8 cellular contexts compared by ENCODE assay signal in genomic region chr19:13847033-13847899, GRCh38. TPM values are rescaled to one million over a fixed set of nuclear protein-coding genes. Genes with fewer than 3 reads are reported as not detected.
A peak's percentile ranks its signal among the peaks of the same experiment; 100 is the strongest.
DNase-seq lines count a peak whose midpoint lies in the region; ATAC-seq and TF ChIP-seq lines count a peak whose summit lies in the region.

No MANE protein-coding gene starts in this region.

- TF ChIP-seq CTCF in NB4 (IDR thresholded peaks at IDR 0.05; ENCODE audit: low read depth, low read length), result no peak
- TF ChIP-seq CTCF in prostate gland (IDR thresholded peaks at IDR 0.05), result peak in 3 of 4 experiments; percentile 29 to 70 (median 57)
- peak; percentile 34 for TF ChIP-seq CTCF in upper lobe of right lung (IDR thresholded peaks at IDR 0.05)

- H3K4me1 ChIP-seq in prostate gland (replicated peaks) (peaks cover 16% of the 10 kb centered on the region), upper lobe of right lung (peaks cover 65% of the 10 kb centered on the region)

- peak; percentile 70 to 73 for ATAC-seq in left cardiac atrium
- ATAC-seq in upper lobe of right lung, result peak; percentile 71

- peak overlapping the region; percentile 94 for H3K27ac ChIP-seq in adipose tissue (ENCODE audit: low read depth, low read length)
- peak overlapping the region; percentile 98 to 99 for H3K27ac ChIP-seq in prostate gland
- peak overlapping the region; percentile 100 for H3K27ac ChIP-seq in upper lobe of right lung

- intact Hi-C loops in left cardiac atrium (cut with DNase I), result loop anchor here in 1 of 2 donors (10.0 kb wide), 1 partner anchor 692 kb away; the partner anchor contains the start of genes IER2 and STX10
- intact Hi-C loops in prostate gland (cut with DNase I), result no loop called here
- intact Hi-C loops in upper lobe of right lung (cut with DNase I), result no loop called here

- H3K9me3 ChIP-seq in prostate gland (no peaks in the 10 kb centered on the region), upper lobe of right lung (no peaks in the 10 kb centered on the region)

- H3K36me3 ChIP-seq in prostate gland (no peaks in the 10 kb centered on the region), upper lobe of right lung (no peaks in the 10 kb centered on the region)

- TF ChIP-seq POLR2A in NB4 (IDR thresholded peaks at IDR 0.05; ENCODE audit: extremely low read depth, insufficient read length) (peak; percentile 16), prostate gland (IDR thresholded peaks at IDR 0.05) (peak; percentile 72)

- peak overlapping the region; percentile 35 for H3K4me3 ChIP-seq in NB4 (ENCODE audit: low read depth, low read length)
- peak overlapping the region; percentile 41 to 51 for H3K4me3 ChIP-seq in prostate gland
- H3K4me3 ChIP-seq in upper lobe of right lung, result peak overlapping the region; percentile 54

- H3K27me3 ChIP-seq in prostate gland (replicated peaks; ENCODE audit: insufficient read depth) (no peaks in the 10 kb centered on the region), upper lobe of right lung (no peaks in the 10 kb centered on the region)

- 0 to 1% (median 0%) methylated on average over 41 to 46 of the region's 46 CpGs for WGBS in adipose tissue, 3 donors
- under 1% methylated on average over 38 of the region's 46 CpGs for WGBS in prostate gland

- DNase-seq in ELF-1 (ENCODE audit: low read depth, low spot score), result peak; percentile 97
- peak; percentile 95 for DNase-seq in HCEC 1CT
- DNase-seq in NB4 (ENCODE audit: low read depth), result peak; percentile 92
- peak; percentile 96 for DNase-seq in SW480 (ENCODE audit: low spot score)
- peak; percentile 97 for DNase-seq in left cardiac atrium
- DNase-seq in prostate gland (ENCODE audit: low spot score), result peak; percentile 86
- DNase-seq in upper lobe of right lung, result peak; percentile 97

RNA-seq across cellular contexts. Expression of gene NANOS3, which starts 29.7 kb away (rescaled TPM):
- not detected for polyA plus RNA-seq in adipose tissue
- total RNA-seq in left cardiac atrium (1 to 10 TPM; 1.0 to 1.2 TPM), prostate gland (1 to 10 TPM in 1 of 2 donors, not detected in 1; 1.5 TPM), upper lobe of right lung (not detected)

RNA-seq across cellular contexts. Expression of gene ZSWIM4, which starts 52.0 kb away (rescaled TPM):
- 1 to 10 TPM; 1.6 to 3.4 (median 2.0) TPM for polyA plus RNA-seq in adipose tissue
- total RNA-seq in left cardiac atrium (1 to 10 TPM; 3.4 to 7.3 TPM), prostate gland (10 to 100 TPM in 1 of 2 donors, 1 to 10 TPM in 1; 9.7 to 14.2 TPM), upper lobe of right lung (10.6 TPM)

RNA-seq across cellular contexts. Expression of gene BRME1, which starts 58.7 kb away (rescaled TPM):
- 1 to 10 TPM; 1.1 to 3.7 (median 2.9) TPM for polyA plus RNA-seq in adipose tissue
- 1 to 10 TPM in 1 of 2 donors, under 1 TPM in 1; 0.62 to 1.1 TPM for total RNA-seq in left cardiac atrium
- 10 to 100 TPM in 1 of 2 donors, 1 to 10 TPM in 1; 2.0 to 12.6 TPM for total RNA-seq in prostate gland
- total RNA-seq in upper lobe of right lung, result 2.0 TPM

RNA-seq across cellular contexts. Expression of gene CC2D1A, which starts 58.7 kb away (rescaled TPM):
- polyA plus RNA-seq in adipose tissue, result 10 to 100 TPM; 17.0 to 27.9 (median 20.4) TPM
- total RNA-seq in left cardiac atrium, result 10 to 100 TPM; 19.4 to 20.5 TPM
- total RNA-seq in prostate gland, result 10 to 100 TPM; 40.9 to 64.8 TPM
- 28.9 TPM for total RNA-seq in upper lobe of right lung

Comparison
In these comparisons a context has a peak if more than half of its experiments do, and no peak if none do; other contexts are left out.
1. Peak in every context shown above with its lines: DNase-seq, ATAC-seq, H3K4me3 ChIP-seq and H3K27ac ChIP-seq.